Comparison of ENCODE assay signal across 1 cellular context in the genomic region with DNA sequence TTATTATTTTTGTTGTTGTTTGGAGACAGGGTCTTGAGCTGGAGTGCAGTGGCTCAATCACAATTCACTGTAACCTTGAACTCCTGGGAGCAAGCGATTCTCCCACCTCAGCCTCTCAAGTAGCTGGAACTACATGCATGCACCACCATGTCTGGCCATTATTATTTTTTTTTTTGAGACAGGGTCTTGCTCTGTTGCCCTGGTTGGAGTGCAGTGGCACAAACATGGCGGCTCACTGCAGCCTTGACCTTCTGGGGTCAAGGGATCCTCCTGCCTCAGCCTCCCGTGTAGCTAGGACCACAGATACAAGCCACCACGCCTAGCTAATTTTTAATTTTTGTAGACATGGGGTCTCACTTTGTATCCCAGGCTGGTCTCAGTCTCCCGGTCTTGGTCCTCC.
TF ChIP-seq lines count a peak whose summit lies in the region.

No MANE protein-coding gene starts in this region.

TF ChIP-seq in HepG2, 621 proteins besides CTCF, POLR2A, EP300 and RAD21 (continued from another document):
- no peak for TF ChIP-seq KIAA2018 (CRISPR knock-in tag; IDR thresholded peaks at IDR 0.05; ENCODE audit: borderline replicate concordance)
- TF ChIP-seq STAT5B (CRISPR knock-in tag; IDR thresholded peaks at IDR 0.05): no peak
